In genomic region chr5:59390074-59390659, GRCh38 we compare ENCODE assay signal across 8 cellular contexts.
DNase-seq lines count a peak whose midpoint lies in the region; ATAC-seq and TF ChIP-seq lines count a peak whose summit lies in the region.

No MANE protein-coding gene starts in this region.

- H3K27ac Mint-ChIP-seq in neural crest cell (ENCODE audit: unreplicated experiment): no peak overlapping the region

- no peak overlapping the region for H3K4me3 ChIP-seq in choroid plexus epithelial cell (ENCODE audit: low read depth, low read length)

- H3K27me3 Mint-ChIP-seq in neural crest cell (ENCODE audit: low read depth): no peaks in the 10 kb centered on the region

- peaks cover 2% of the 10 kb centered on the region for H3K36me3 Mint-ChIP-seq in neural crest cell (ENCODE audit: low read depth)

- H3K4me1 Mint-ChIP-seq in neural crest cell: peaks cover 5% of the 10 kb centered on the region

- TF ChIP-seq CTCF in choroid plexus epithelial cell (conservative IDR thresholded peaks at IDR 0.05; ENCODE audit: low read depth, low read length): peak; percentile 55
- TF ChIP-seq CTCF in neural crest cell (conservative IDR thresholded peaks at IDR 0.05): peak; percentile 88

- H3K9me3 Mint-ChIP-seq in neural crest cell: no peaks in the 10 kb centered on the region

- no peak overlapping the region for H3K4me3 Mint-ChIP-seq in neural crest cell

- no peak for ATAC-seq in GM21619 (IDR thresholded peaks at IDR 0.05; ENCODE audit: unreplicated experiment)

- peak; percentile 25 for DNase-seq in SKM-1 treated with dmso at 0.1 percent for 144 hours (lab: John Stamatoyannopoulos, UW; ENCODE audit: unreplicated experiment)
- no peak for DNase-seq in SKM-1 (lab: John Stamatoyannopoulos, UW; ENCODE audit: unreplicated experiment)
- peak; percentile 47 for DNase-seq in NCI-H146 (lab: John Stamatoyannopoulos, UW)
- DNase-seq in choroid plexus epithelial cell (ENCODE audit: low read depth): peak; percentile 62
- peak; percentile 42 for DNase-seq in neural crest cell (ENCODE audit: low read depth, low spot score)
- DNase-seq in NCI-H345 treated with DMSO at 0.1 percent for 48 hours (lab: John Stamatoyannopoulos, UW; ENCODE audit: unreplicated experiment): no peak
- DNase-seq in T1000 (lab: John Stamatoyannopoulos, UW): no peak

Comparison
In these comparisons a context has a peak if more than half of its experiments do, and no peak if none do; other contexts are left out.
1. DNase-seq: peak in SKM-1 treated with dmso at 0.1 percent for 144 hours (single experiment), NCI-H146 (single experiment), choroid plexus epithelial cell (single experiment) and neural crest cell (single experiment); none in SKM-1 (single experiment), NCI-H345 treated with DMSO at 0.1 percent for 48 hours (single experiment) and T1000 (single experiment).